In the genomic region with DNA sequence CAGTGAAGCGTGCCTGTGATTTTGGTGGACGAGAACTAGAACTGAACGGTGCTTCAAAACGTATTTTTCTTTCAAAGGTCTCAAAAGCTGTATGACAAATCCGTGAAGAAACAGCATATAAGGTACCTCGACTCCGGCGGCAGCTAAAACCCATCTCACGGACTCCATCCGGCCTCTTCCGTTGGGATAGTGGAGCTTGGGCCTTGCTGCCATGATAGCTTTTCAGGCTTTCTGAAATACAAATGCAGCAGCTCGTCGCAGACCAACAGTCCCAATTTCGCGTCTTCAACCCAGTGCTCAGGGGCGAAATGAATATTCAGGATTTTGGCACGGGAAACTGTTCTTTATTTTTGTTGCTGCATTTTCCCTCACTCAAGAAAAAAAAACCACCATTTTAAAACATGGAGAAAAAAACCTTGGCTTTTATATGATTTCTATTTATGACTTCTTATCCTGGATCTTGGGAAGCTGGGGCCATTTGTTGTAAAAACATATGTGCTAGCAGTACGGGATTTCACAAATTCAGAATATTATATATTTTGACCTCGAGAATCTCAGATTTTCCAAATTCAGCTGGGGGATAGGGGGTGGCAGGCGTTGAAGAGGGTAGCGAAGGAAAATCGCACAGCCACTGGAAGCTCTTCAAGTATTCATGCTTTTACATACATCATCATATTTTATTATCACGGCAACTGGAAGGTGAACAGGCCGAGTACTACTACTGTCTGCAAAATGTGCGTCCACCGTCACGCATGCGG, we compare ENCODE assay signal across 1 cellular context.
TF ChIP-seq lines count a peak whose summit lies in the region.

No MANE protein-coding gene starts in this region.

TF ChIP-seq in HepG2, 621 proteins besides CTCF, POLR2A, EP300 and RAD21 (continued from another document):
- TF ChIP-seq, protein P1, sequence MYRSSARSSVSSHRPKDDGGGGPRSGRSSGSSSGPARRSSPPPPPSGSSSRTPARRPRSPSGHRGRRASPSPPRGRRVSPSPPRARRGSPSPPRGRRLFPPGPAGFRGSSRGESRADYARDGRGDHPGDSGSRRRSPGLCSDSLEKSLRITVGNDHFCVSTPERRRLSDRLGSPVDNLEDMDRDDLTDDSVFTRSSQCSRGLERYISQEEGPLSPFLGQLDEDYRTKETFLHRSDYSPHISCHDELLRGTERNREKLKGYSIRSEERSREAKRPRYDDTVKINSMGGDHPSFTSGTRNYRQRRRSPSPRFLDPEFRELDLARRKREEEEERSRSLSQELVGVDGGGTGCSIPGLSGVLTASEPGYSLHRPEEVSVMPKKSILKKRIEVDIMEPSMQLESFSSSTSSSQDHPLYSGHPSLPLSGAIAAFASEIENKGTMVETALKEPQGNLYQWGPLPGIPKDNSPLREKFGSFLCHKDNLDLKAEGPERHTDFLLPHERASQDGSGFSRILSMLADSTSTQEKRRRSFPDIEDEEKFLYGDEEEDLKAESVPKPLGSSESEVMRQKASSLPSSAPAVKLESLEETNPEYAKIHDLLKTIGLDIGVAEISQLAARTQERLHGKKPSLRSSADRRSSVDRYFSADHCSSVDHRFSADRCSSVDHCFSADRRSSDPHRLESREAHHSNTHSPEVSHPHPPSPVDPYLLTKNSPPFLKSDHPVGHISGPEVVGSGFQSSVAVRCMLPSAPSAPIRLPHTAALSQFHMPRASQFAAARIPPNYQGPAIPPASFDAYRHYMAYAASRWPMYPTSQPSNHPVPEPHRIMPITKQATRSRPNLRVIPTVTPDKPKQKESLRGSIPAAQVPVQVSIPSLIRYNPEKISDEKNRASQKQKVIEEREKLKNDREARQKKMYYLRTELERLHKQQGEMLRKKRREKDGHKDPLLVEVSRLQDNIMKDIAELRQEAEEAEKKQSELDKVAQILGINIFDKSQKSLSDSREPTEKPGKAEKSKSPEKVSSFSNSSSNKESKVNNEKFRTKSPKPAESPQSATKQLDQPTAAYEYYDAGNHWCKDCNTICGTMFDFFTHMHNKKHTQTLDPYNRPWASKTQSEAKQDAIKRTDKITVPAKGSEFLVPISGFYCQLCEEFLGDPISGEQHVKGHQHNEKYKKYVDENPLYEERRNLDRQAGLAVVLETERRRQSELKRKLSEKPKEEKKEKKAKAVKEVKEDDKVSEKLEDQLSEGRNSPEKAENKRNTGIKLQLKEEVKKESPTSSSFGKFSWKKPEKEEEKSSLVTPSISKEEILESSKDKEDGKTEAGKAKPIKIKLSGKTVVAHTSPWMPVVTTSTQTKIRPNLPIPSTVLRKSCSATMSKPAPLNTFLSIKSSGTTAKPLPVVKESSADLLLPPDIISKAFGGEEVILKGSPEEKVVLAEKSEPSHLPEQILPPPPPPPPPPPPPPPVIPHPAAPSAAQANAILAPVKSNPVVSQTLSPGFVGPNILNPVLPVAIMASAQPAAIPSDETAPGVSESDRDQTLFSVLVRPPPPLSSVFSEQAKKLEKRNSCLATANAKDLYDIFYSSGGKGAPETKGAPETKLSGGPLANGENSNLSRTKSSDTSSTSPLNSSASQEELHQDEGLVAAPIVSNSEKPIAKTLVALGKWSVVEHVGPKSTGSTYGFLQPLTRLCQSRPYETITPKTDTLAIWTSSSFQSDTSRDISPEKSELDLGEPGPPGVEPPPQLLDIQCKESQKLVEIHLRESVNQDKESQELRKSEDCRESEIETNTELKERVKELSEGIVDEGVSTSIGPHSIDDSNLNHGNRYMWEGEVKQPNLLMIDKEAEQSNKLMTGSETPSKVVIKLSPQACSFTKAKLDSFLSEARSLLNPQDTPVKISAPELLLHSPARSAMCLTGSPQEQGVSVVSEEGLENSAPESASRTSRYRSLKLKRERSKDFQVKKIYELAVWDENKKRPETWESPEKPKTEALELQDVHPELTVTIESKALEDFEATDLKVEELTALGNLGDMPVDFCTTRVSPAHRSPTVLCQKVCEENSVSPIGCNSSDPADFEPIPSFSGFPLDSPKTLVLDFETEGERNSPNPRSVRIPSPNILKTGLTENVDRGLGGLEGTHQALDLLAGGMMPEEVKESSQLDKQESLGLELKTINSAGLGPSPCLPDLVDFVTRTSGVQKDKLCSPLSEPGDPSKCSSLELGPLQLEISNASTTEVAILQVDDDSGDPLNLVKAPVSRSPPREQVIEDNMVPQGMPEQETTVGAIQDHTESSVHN (CRISPR knock-in tag; IDR thresholded peaks at IDR 0.05), result no peak
- TF ChIP-seq ZNF530 (CRISPR knock-in tag; IDR thresholded peaks at IDR 0.05; ENCODE audit: low read depth), result no peak
- TF ChIP-seq, protein P2, sequence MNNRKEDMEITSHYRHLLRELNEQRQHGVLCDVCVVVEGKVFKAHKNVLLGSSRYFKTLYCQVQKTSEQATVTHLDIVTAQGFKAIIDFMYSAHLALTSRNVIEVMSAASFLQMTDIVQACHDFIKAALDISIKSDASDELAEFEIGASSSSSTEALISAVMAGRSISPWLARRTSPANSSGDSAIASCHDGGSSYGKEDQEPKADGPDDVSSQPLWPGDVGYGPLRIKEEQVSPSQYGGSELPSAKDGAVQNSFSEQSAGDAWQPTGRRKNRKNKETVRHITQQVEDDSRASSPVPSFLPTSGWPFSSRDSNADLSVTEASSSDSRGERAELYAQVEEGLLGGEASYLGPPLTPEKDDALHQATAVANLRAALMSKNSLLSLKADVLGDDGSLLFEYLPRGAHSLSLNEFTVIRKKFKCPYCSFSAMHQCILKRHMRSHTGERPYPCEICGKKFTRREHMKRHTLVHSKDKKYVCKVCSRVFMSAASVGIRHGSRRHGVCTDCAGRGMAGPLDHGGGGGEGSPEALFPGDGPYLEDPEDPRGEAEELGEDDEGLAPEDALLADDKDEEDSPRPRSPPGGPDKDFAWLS (CRISPR knock-in tag; IDR thresholded peaks at IDR 0.05; ENCODE audit: borderline replicate concordance), result no peak
